Comparison of ENCODE assay signal across 1 cellular context in genomic region chr6:129662980-129663431, GRCh38.
TF ChIP-seq lines count a peak whose summit lies in the region.

No MANE protein-coding gene starts in this region.

TF ChIP-seq in K562, 482 proteins besides CTCF, POLR2A, EP300 and RAD21 (continues in another document):
- peak; percentile 78; the same call in 1 of the 2 replicates for TF ChIP-seq STAT5A (IDR thresholded peaks at IDR 0.05; ENCODE audit: borderline replicate concordance, low read length)
- TF ChIP-seq SMARCA4 (IDR thresholded peaks at IDR 0.05), result peak; percentile 87
- TF ChIP-seq USF2 (CRISPR knock-in tag; IDR thresholded peaks at IDR 0.05), result no peak
- TF ChIP-seq NRF1 (conservative IDR thresholded peaks at IDR 0.05 in 1 of 2, IDR thresholded peaks at IDR 0.05 in 1 of 2), result no peak
- TF ChIP-seq HDAC2 (IDR thresholded peaks at IDR 0.05), result peak; percentile 79; the same call in 1 of the 2 replicates
- peak; percentile 73; the same call in 1 of the 2 replicates for TF ChIP-seq PML (IDR thresholded peaks at IDR 0.05; ENCODE audit: low read length)
- TF ChIP-seq EWSR1 (IDR thresholded peaks at IDR 0.05; ENCODE audit: borderline replicate concordance, low read depth, partially characterized antibody), result no peak
- TF ChIP-seq ZBTB33 (CRISPR knock-in tag; IDR thresholded peaks at IDR 0.05), result no peak
- peak; percentile 97 for TF ChIP-seq KDM1A (IDR thresholded peaks at IDR 0.05)
- peak; percentile 56; the same call in 1 of the 2 replicates for TF ChIP-seq ATF3 (IDR thresholded peaks at IDR 0.05)
- TF ChIP-seq ATF3 (CRISPR knock-in tag; conservative IDR thresholded peaks at IDR 0.05), result no peak
- TF ChIP-seq GATAD2A (IDR thresholded peaks at IDR 0.05), result peak; percentile 39; the same call in 1 of the 2 replicates
- peak; percentile 58; the same call in 1 of the 2 replicates for TF ChIP-seq CTBP1 (IDR thresholded peaks at IDR 0.05; ENCODE audit: borderline replicate concordance)
- TF ChIP-seq MYC (IDR thresholded peaks at IDR 0.05; ENCODE audit: low read depth, low read length), result 0 out of 2 replicates have a peak, but pooled peaks have one; percentile 30
- TF ChIP-seq MYC (CRISPR knock-in tag; IDR thresholded peaks at IDR 0.05; ENCODE audit: borderline replicate concordance, low read depth), result no peak
- TF ChIP-seq CCNT2 (IDR thresholded peaks at IDR 0.05; ENCODE audit: borderline replicate concordance, extremely low read depth, insufficient read length, low read depth, low read length), result peak; percentile 80
- peak; percentile 79 for TF ChIP-seq RBM25 (IDR thresholded peaks at IDR 0.05; ENCODE audit: low read depth, low read length, severe bottlenecking)
- peak; percentile 70 for TF ChIP-seq ZNF384 (IDR thresholded peaks at IDR 0.05; ENCODE audit: low read depth, low read length)
- peak; percentile 21; the same call in 1 of the 2 replicates for TF ChIP-seq CREM (IDR thresholded peaks at IDR 0.05; ENCODE audit: low read depth)
- no peak for TF ChIP-seq SMARCA5 (IDR thresholded peaks at IDR 0.05)
- TF ChIP-seq ADNP (tag; IDR thresholded peaks at IDR 0.05), result peak; percentile 77
- no peak for TF ChIP-seq SAFB2 (IDR thresholded peaks at IDR 0.05; ENCODE audit: borderline replicate concordance, low read depth, low read length, severe bottlenecking)
- TF ChIP-seq ZNF282 (CRISPR knock-in tag; IDR thresholded peaks at IDR 0.05), result no peak
- TF ChIP-seq MAFF (IDR thresholded peaks at IDR 0.05; ENCODE audit: low read length), result no peak
- no peak for TF ChIP-seq ZKSCAN1 (IDR thresholded peaks at IDR 0.05; ENCODE audit: low read depth, low read length)
- TF ChIP-seq BRCA1 (IDR thresholded peaks at IDR 0.05), result no peak
- no peak for TF ChIP-seq BRCA1 (CRISPR knock-in tag; IDR thresholded peaks at IDR 0.05)
- no peak for TF ChIP-seq KLF13 (tag; IDR thresholded peaks at IDR 0.05; ENCODE audit: borderline replicate concordance, low read depth)
- no peak for TF ChIP-seq TEAD1 (CRISPR knock-in tag; IDR thresholded peaks at IDR 0.05)
- peak in 1 of 2 experiments; percentile 3; a peak in 1 of 4 replicates for TF ChIP-seq FOXA3 (CRISPR knock-in tag; conservative IDR thresholded peaks at IDR 0.05 in 1 of 2, IDR thresholded peaks at IDR 0.05 in 1 of 2)
- peak in 1 of 3 experiments; percentile 57; a peak in 1 of 6 replicates for TF ChIP-seq ZBTB11 (CRISPR knock-in tag; IDR thresholded peaks at IDR 0.05)
- TF ChIP-seq DPF2 (IDR thresholded peaks at IDR 0.05), result peak; percentile 88
- peak; percentile 85 for TF ChIP-seq KLF16 (IDR thresholded peaks at IDR 0.05)
- peak; percentile 86 for TF ChIP-seq HMBOX1 (IDR thresholded peaks at IDR 0.05)
- TF ChIP-seq, protein P1, sequence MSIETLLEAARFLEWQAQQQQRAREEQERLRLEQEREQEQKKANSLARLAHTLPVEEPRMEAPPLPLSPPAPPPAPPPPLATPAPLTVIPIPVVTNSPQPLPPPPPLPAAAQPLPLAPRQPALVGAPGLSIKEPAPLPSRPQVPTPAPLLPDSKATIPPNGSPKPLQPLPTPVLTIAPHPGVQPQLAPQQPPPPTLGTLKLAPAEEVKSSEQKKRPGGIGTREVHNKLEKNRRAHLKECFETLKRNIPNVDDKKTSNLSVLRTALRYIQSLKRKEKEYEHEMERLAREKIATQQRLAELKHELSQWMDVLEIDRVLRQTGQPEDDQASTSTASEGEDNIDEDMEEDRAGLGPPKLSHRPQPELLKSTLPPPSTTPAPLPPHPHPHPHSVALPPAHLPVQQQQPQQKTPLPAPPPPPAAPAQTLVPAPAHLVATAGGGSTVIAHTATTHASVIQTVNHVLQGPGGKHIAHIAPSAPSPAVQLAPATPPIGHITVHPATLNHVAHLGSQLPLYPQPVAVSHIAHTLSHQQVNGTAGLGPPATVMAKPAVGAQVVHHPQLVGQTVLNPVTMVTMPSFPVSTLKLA (conservative IDR thresholded peaks at IDR 0.05), result peak in 1 of 2 experiments; percentile 51; a peak in 2 of 4 replicates
- no peak for TF ChIP-seq RBM15 (IDR thresholded peaks at IDR 0.05; ENCODE audit: insufficient read depth, low read length)
- peak; percentile 55 for TF ChIP-seq MEIS2 (IDR thresholded peaks at IDR 0.05; ENCODE audit: partially characterized antibody)
- TF ChIP-seq SMAD4 (CRISPR knock-in tag; conservative IDR thresholded peaks at IDR 0.05), result 0 out of 2 replicates have a peak, but pooled peaks have one; percentile 49
- no peak for TF ChIP-seq TCFL5 (CRISPR knock-in tag; conservative IDR thresholded peaks at IDR 0.05)
- TF ChIP-seq NFE2 (IDR thresholded peaks at IDR 0.05; ENCODE audit: low read depth), result peak; percentile 51; the same call in 1 of the 2 replicates
- TF ChIP-seq TCF3 (CRISPR knock-in tag; IDR thresholded peaks at IDR 0.05), result peak; percentile 94
- TF ChIP-seq GATA2 (CRISPR knock-in tag; IDR thresholded peaks at IDR 0.05), result 0 out of 2 replicates have a peak, but pooled peaks have one; percentile 52
- TF ChIP-seq ZNF12 (CRISPR knock-in tag; IDR thresholded peaks at IDR 0.05), result no peak
- TF ChIP-seq GATAD2B (IDR thresholded peaks at IDR 0.05; ENCODE audit: borderline replicate concordance), result 0 out of 2 replicates have a peak, but pooled peaks have one; percentile 9
- peak; percentile 51; the same call in 1 of the 2 replicates for TF ChIP-seq CREB1 (IDR thresholded peaks at IDR 0.05)
- no peak for TF ChIP-seq CREB1 (CRISPR knock-in tag; IDR thresholded peaks at IDR 0.05)
- TF ChIP-seq FUS (optimal IDR thresholded peaks at IDR 0.05; ENCODE audit: low read depth, low read length), result no peak
- peak; percentile 89 for TF ChIP-seq TAL1 (IDR thresholded peaks at IDR 0.05)
- TF ChIP-seq FOXK2 (conservative IDR thresholded peaks at IDR 0.05 in 1 of 2, IDR thresholded peaks at IDR 0.05 in 1 of 2; ENCODE audit: low read depth in 2 of 2), result peak in 1 of 2 experiments; percentile 43; a peak in 1 of 4 replicates
- TF ChIP-seq NFIC (IDR thresholded peaks at IDR 0.05), result peak; percentile 80
- TF ChIP-seq SOX6 (IDR thresholded peaks at IDR 0.05), result peak; percentile 87
- no peak for TF ChIP-seq HDAC6 (IDR thresholded peaks at IDR 0.05; ENCODE audit: low read depth, low read length)
- peak; percentile 97 for TF ChIP-seq MECOM (CRISPR knock-in tag; IDR thresholded peaks at IDR 0.05)
- TF ChIP-seq TRIM24 (IDR thresholded peaks at IDR 0.05), result peak; percentile 70 to 80; a peak in 2 of 4 replicates
- TF ChIP-seq EP400 (IDR thresholded peaks at IDR 0.05), result peak; percentile 24; the same call in 1 of the 2 replicates
- TF ChIP-seq JUND (IDR thresholded peaks at IDR 0.05; ENCODE audit: borderline replicate concordance, low read depth, low read length), result peak; percentile 82; the same call in 1 of the 2 replicates
- peak; percentile 76; the same call in 2 of the 3 replicates for TF ChIP-seq JUND (tag; IDR thresholded peaks at IDR 0.05; ENCODE audit: borderline replicate concordance, low read depth, low read length)
- TF ChIP-seq ZNF766 (CRISPR knock-in tag; conservative IDR thresholded peaks at IDR 0.05), result 0 out of 2 replicates have a peak, but pooled peaks have one; percentile 53
- peak; percentile 75 for TF ChIP-seq FOSL1 (tag; conservative IDR thresholded peaks at IDR 0.05)
- TF ChIP-seq RCOR1 (IDR thresholded peaks at IDR 0.05; ENCODE audit: borderline replicate concordance in 1 of 2, low read depth in 2 of 2, low read length in 2 of 2), result peak; percentile 5 to 75; a peak in 3 of 4 replicates
- TF ChIP-seq CC2D1A (IDR thresholded peaks at IDR 0.05), result peak; percentile 59; the same call in 1 of the 2 replicates
- no peak for TF ChIP-seq ZNF197 (CRISPR knock-in tag; IDR thresholded peaks at IDR 0.05; ENCODE audit: low read depth)
- no peak for TF ChIP-seq TFAM (CRISPR knock-in tag; conservative IDR thresholded peaks at IDR 0.05)
- peak; percentile 75; the same call in 1 of the 2 replicates for TF ChIP-seq FOXM1 (IDR thresholded peaks at IDR 0.05; ENCODE audit: low read depth)
- TF ChIP-seq FOXM1 (CRISPR knock-in tag; IDR thresholded peaks at IDR 0.05; ENCODE audit: low read depth), result no peak
- peak; percentile 5 to 87; a peak in 2 of 4 replicates for TF ChIP-seq HDAC1 (IDR thresholded peaks at IDR 0.05)
- no peak for TF ChIP-seq ZNF445 (CRISPR knock-in tag; IDR thresholded peaks at IDR 0.05; ENCODE audit: low read depth)
- no peak for TF ChIP-seq ZNF79 (CRISPR knock-in tag; IDR thresholded peaks at IDR 0.05; ENCODE audit: low read depth)
- no peak for TF ChIP-seq NR2C2 (CRISPR knock-in tag; IDR thresholded peaks at IDR 0.05)
- no peak for TF ChIP-seq NR2C2 (tag; IDR thresholded peaks at IDR 0.05)
- peak; percentile 93 for TF ChIP-seq NCOR1 (IDR thresholded peaks at IDR 0.05)
- TF ChIP-seq TFAP4 (CRISPR knock-in tag; IDR thresholded peaks at IDR 0.05; ENCODE audit: borderline replicate concordance), result peak; percentile 58; the same call in 1 of the 2 replicates
- TF ChIP-seq MCM3 (IDR thresholded peaks at IDR 0.05), result no peak
- TF ChIP-seq ZNF316 (IDR thresholded peaks at IDR 0.05), result peak; percentile 33; the same call in 1 of the 2 replicates
